9 cellular contexts compared by ENCODE assay signal in the genomic region with DNA sequence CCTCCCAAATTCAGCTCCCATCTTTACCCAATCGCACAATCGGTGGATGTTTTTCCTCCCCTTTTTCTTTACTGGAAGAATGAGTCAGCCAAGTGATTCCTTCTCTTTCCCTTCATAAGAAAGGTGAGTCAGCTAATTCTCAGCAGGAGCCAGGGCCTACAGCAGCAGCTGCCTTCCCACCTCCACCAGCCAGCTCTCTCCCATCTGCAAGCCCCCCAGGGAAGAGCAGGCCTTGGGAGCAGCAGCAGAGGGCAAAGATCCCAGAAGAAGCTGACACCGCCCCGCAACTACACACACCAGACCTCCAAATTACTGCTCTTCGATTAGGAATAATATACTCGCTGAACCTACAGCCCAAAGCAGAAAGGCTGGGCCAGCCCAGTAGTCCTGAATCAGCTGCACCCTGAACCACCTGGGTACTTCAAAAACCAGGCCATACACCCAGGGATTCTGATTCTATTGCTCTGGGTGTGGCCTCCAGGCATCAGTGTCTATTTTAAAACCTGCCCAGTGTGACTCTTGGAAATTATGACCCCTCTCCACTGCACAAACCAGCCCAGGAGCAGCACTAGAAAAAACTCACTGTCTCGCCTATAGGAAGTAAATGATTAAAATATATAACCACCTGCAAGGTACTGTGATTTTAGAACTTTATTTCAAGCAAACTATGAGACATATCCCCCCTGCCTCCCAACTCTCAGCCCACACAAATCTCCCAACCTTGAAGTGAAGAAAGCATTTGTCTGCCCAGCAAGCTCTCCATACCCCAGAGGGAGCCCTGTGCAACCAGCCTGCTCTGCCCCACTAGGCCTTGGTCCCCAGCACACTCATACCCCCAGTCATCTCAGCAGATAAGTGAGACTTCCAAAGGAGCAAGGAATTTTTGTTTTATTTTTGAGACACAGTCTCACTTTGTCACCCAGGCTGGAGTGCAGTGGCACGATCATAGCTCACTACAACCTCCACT. TPM values are rescaled to one million over a fixed set of nuclear protein-coding genes. Genes with fewer than 3 reads are reported as not detected.
DNase-seq lines count a peak whose midpoint lies in the region; ATAC-seq and TF ChIP-seq lines count a peak whose summit lies in the region.
"Had no signal": no experiment of that assay in that cellular context is flagged by ENCODE, and none has a peak within 500 bp of the region (broad histone marks: within the 10 kb centered on the region; RNA-seq: fewer than 3 reads in every experiment).

No MANE protein-coding gene starts in this region.

- TF ChIP-seq CTCF in activated CD8-positive, alpha-beta T cell treated with anti-CD3 and anti-CD28 coated beads for 36 hours (IDR thresholded peaks at IDR 0.05), result no peak

- H3K9me3 Mint-ChIP-seq in activated CD8-positive, alpha-beta T cell treated with anti-CD3 and anti-CD28 coated beads for 36 hours, result no peaks in the 10 kb centered on the region
- H3K9me3 Mint-ChIP-seq in activated T-helper 2 cell treated with anti-CD3 and anti-CD28 coated beads, Interferon-gamma antibody, Interleukin-2, Interleukin-4, amounts not matched to agents 10 μg/mL and 5 μg/mL and 100 μg/mL, durations not matched to agents 14 hours and 24 hours and 36 hours, result no peaks in the 10 kb centered on the region
- H3K9me3 Mint-ChIP-seq: activated B cell treated with CpG ODN at 0.5 μM for 24 hours, immature natural killer cell had no signal

- DNase-seq in H4 (ENCODE audit: low spot score), result peak; percentile 82
- peak; percentile 77 for DNase-seq in RKO (ENCODE audit: low spot score)
- DNase-seq in fibroblast of gingiva (ENCODE audit: low read depth), result peak; percentile 55
- DNase-seq in sciatic nerve (ENCODE audit: low spot score), result peak; percentile 32
- no peak for DNase-seq in activated CD8-positive, alpha-beta T cell treated with anti-CD3 and anti-CD28 coated beads for 36 hours
- DNase-seq in activated T-helper 2 cell treated with anti-CD3 and anti-CD28 coated beads, Interferon-gamma antibody, Interleukin-2, Interleukin-4, amounts not matched to agents 10 μg/mL and 5 μg/mL and 100 μg/mL, durations not matched to agents 14 hours and 24 hours and 36 hours (ENCODE audit: low spot score), result no peak
- DNase-seq: activated B cell treated with CpG ODN at 0.5 μM for 24 hours, immature natural killer cell had no signal

- H3K4me3 Mint-ChIP-seq in activated CD8-positive, alpha-beta T cell treated with anti-CD3 and anti-CD28 coated beads for 36 hours, result no peak overlapping the region
- H3K4me3 Mint-ChIP-seq in activated T-helper 2 cell treated with anti-CD3 and anti-CD28 coated beads, Interferon-gamma antibody, Interleukin-2, Interleukin-4, amounts not matched to agents 10 μg/mL and 5 μg/mL and 100 μg/mL, durations not matched to agents 14 hours and 24 hours and 36 hours (ENCODE audit: low read depth), result no peak overlapping the region
- H3K4me3 Mint-ChIP-seq: activated B cell treated with CpG ODN at 0.5 μM for 24 hours, immature natural killer cell had no signal

- H3K36me3 Mint-ChIP-seq in activated CD8-positive, alpha-beta T cell treated with anti-CD3 and anti-CD28 coated beads for 36 hours (ENCODE audit: low read depth), result peaks cover 3% of the 10 kb centered on the region
- no peaks in the 10 kb centered on the region for H3K36me3 Mint-ChIP-seq in activated T-helper 2 cell treated with anti-CD3 and anti-CD28 coated beads, Interferon-gamma antibody, Interleukin-2, Interleukin-4, amounts not matched to agents 10 μg/mL and 5 μg/mL and 100 μg/mL, durations not matched to agents 14 hours and 24 hours and 36 hours (ENCODE audit: low read depth)

- ATAC-seq in sciatic nerve, result no peak
- ATAC-seq in GM18517 (IDR thresholded peaks at IDR 0.05; ENCODE audit: unreplicated experiment), result no peak
- no peak for ATAC-seq in activated CD8-positive, alpha-beta T cell treated with anti-CD3 and anti-CD28 coated beads for 36 hours

- H3K27me3 Mint-ChIP-seq in activated CD8-positive, alpha-beta T cell treated with anti-CD3 and anti-CD28 coated beads for 36 hours, result no peaks in the 10 kb centered on the region
- H3K27me3 Mint-ChIP-seq in activated T-helper 2 cell treated with anti-CD3 and anti-CD28 coated beads, Interferon-gamma antibody, Interleukin-2, Interleukin-4, amounts not matched to agents 10 μg/mL and 5 μg/mL and 100 μg/mL, durations not matched to agents 14 hours and 24 hours and 36 hours (ENCODE audit: low read depth), result peaks cover 5% of the 10 kb centered on the region
- H3K27me3 Mint-ChIP-seq: activated B cell treated with CpG ODN at 0.5 μM for 24 hours had no signal

- intact Hi-C loops in sciatic nerve (cut with DNase I), result no loop called here
- intact Hi-C loops in activated CD8-positive, alpha-beta T cell treated with anti-CD3 and anti-CD28 coated beads for 36 hours (cut with micrococcal nuclease), result no loop called here
- intact Hi-C loops in activated T-helper 2 cell treated with anti-CD3 and anti-CD28 coated beads, Interferon-gamma antibody, Interleukin-2, Interleukin-4, amounts not matched to agents 10 μg/mL and 5 μg/mL and 100 μg/mL, durations not matched to agents 14 hours and 24 hours and 36 hours (cut with micrococcal nuclease), result no loop called here

- H3K4me1 Mint-ChIP-seq in activated CD8-positive, alpha-beta T cell treated with anti-CD3 and anti-CD28 coated beads for 36 hours (ENCODE audit: low read depth), result peaks cover 21% of the 10 kb centered on the region
- H3K4me1 Mint-ChIP-seq in activated T-helper 2 cell treated with anti-CD3 and anti-CD28 coated beads, Interferon-gamma antibody, Interleukin-2, Interleukin-4, amounts not matched to agents 10 μg/mL and 5 μg/mL and 100 μg/mL, durations not matched to agents 14 hours and 24 hours and 36 hours (ENCODE audit: low read depth), result peaks cover 25% of the 10 kb centered on the region

- no peak overlapping the region for H3K27ac Mint-ChIP-seq in activated CD8-positive, alpha-beta T cell treated with anti-CD3 and anti-CD28 coated beads for 36 hours
- H3K27ac Mint-ChIP-seq in activated T-helper 2 cell treated with anti-CD3 and anti-CD28 coated beads, Interferon-gamma antibody, Interleukin-2, Interleukin-4, amounts not matched to agents 10 μg/mL and 5 μg/mL and 100 μg/mL, durations not matched to agents 14 hours and 24 hours and 36 hours, result no peak overlapping the region
- H3K27ac Mint-ChIP-seq: activated B cell treated with CpG ODN at 0.5 μM for 24 hours had no signal

- POLR2A ChIA-PET in activated CD8-positive, alpha-beta T cell treated with anti-CD3 and anti-CD28 coated beads for 36 hours (lab: Charles Lee), result interaction anchor here (0.7 to 1.0 kb wide), 3 partner anchors 9 to 1550 kb away, joined by 3 read pairs; no protein-coding TSS in a partner anchor

- CTCF ChIA-PET in activated CD8-positive, alpha-beta T cell treated with anti-CD3 and anti-CD28 coated beads for 36 hours (lab: Charles Lee), result interaction anchor here (1.1 to 1.6 kb wide), 3 partner anchors 21 to 148 kb away, joined by 3 to 5 read pairs (median 4); no protein-coding TSS in a partner anchor

RNA-seq across cellular contexts. Expression of gene SFXN5, which starts 7.3 kb away (rescaled TPM):
- total RNA-seq in H4 (2014; rRNA removed; shearing (Covaris generic)), result 8.6 and 11.1 TPM in 2 replicates
- total RNA-seq in sciatic nerve, result 19.5 TPM
- 1 to 10 TPM; 7.4 to 9.6 TPM for total RNA-seq in activated CD8-positive, alpha-beta T cell treated with anti-CD3 and anti-CD28 coated beads for 36 hours
- total RNA-seq in activated T-helper 2 cell treated with anti-CD3 and anti-CD28 coated beads, Interferon-gamma antibody, Interleukin-2, Interleukin-4, amounts not matched to agents 10 μg/mL and 5 μg/mL and 100 μg/mL, durations not matched to agents 14 hours and 24 hours and 36 hours, result 18.4 and 18.5 TPM in 2 replicates

RNA-seq across cellular contexts. Expression of gene RAB11FIP5, which starts 48.6 kb away (rescaled TPM):
- total RNA-seq in H4 (2014; rRNA removed; shearing (Covaris generic)), result 7.9 and 11.5 TPM in 2 replicates
- 40.3 TPM for total RNA-seq in sciatic nerve
- 1 to 10 TPM; 9.0 to 9.7 TPM for total RNA-seq in activated CD8-positive, alpha-beta T cell treated with anti-CD3 and anti-CD28 coated beads for 36 hours
- 10.7 and 11.7 TPM in 2 replicates for total RNA-seq in activated T-helper 2 cell treated with anti-CD3 and anti-CD28 coated beads, Interferon-gamma antibody, Interleukin-2, Interleukin-4, amounts not matched to agents 10 μg/mL and 5 μg/mL and 100 μg/mL, durations not matched to agents 14 hours and 24 hours and 36 hours

Comparison
In these comparisons a context has a peak if more than half of its experiments do, and no peak if none do; other contexts are left out.
1. DNase-seq: peak in H4 (single experiment), RKO (single experiment), fibroblast of gingiva (single experiment) and sciatic nerve (single experiment); none in activated CD8-positive, alpha-beta T cell treated with anti-CD3 and anti-CD28 coated beads for 36 hours (single experiment) and activated T-helper 2 cell treated with anti-CD3 and anti-CD28 coated beads, Interferon-gamma antibody, Interleukin-2, Interleukin-4, amounts not matched to agents 10 μg/mL and 5 μg/mL and 100 μg/mL, durations not matched to agents 14 hours and 24 hours and 36 hours (single experiment).